Comparison of ENCODE assay signal across 9 cellular contexts in the genomic region with DNA sequence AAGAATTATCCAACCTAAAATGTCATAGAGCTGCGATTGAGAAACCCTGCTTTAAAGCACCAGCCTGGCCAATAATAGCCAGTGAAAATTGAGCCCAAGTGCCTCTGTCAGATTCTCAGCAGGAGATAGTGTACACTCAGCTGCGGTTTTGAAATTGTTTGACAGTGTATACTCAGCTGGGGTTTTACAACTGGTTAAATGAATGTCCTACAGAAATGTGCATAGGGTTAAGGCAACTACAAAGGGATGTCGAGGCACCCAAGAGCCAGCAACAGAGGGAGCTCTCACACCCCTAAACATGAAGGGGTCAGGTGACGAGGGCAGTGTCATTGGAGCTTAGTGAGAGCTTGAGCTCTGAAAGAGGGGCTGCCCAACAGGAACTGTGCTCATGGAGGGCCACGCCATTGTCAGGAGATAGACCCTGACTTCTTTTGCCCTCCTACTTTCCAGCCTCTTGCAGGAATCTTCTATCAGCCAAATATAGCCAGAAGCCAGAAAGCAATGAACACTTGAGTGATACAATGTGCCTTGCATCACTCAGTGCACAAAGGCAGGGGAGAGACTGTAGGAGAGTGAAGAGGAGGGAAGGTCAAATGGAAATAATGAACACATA. TPM values are rescaled to one million over a fixed set of nuclear protein-coding genes. Genes with fewer than 3 reads are reported as not detected.
DNase-seq lines count a peak whose midpoint lies in the region; ATAC-seq and TF ChIP-seq lines count a peak whose summit lies in the region.
"Had no signal": no experiment of that assay in that cellular context is flagged by ENCODE, and none has a peak within 500 bp of the region (broad histone marks: within the 10 kb centered on the region; RNA-seq: fewer than 3 reads in every experiment).

No MANE protein-coding gene starts in this region.

- no peaks in the 10 kb centered on the region for H3K79me2 ChIP-seq in PC-3 (ENCODE audit: low read length)

- no peak overlapping the region for H2AFZ ChIP-seq in PC-3 (ENCODE audit: low read length)

- no peaks in the 10 kb centered on the region for H4K20me1 ChIP-seq in PC-3 (ENCODE audit: low read length)

- ATAC-seq in HG03342 (IDR thresholded peaks at IDR 0.05; ENCODE audit: unreplicated experiment), result peak; percentile 68
- peak; percentile 92 for ATAC-seq in PC-3
- peak; percentile 99 for ATAC-seq in stimulated activated naive CD8-positive, alpha-beta T cell treated with anti-CD3 and anti-CD28 coated beads, Interleukin-15, amount 100 ng/mL, for 72 hours
- no peak for ATAC-seq in HG02970 (IDR thresholded peaks at IDR 0.05; ENCODE audit: low FRiP score, unreplicated experiment)
- ATAC-seq in gastrocnemius medialis, result no peak

- H3K9me3 ChIP-seq in PC-3 (ENCODE audit: low read length) (no peaks in the 10 kb centered on the region), gastrocnemius medialis (no peaks in the 10 kb centered on the region)

- H3K9ac ChIP-seq in PC-3 (ENCODE audit: low read length), result no peak overlapping the region

- no peaks in the 10 kb centered on the region for H3K36me3 Mint-ChIP-seq in activated naive CD4-positive, alpha-beta T cell treated with anti-CD3 and anti-CD28 coated beads, Interleukin-2, amount 10 ng/mL, durations not matched to agents 7 days and 5 days

- CTCF ChIA-PET in PC-3 (lab: Charles Lee), result no interaction called here
- CTCF ChIA-PET in activated naive CD4-positive, alpha-beta T cell treated with anti-CD3 and anti-CD28 coated beads, Interleukin-2, amount 10 ng/mL, durations not matched to agents 7 days and 5 days (lab: Charles Lee), result interaction anchor here (0.6 to 4.2 kb wide), 17 partner anchors 8 to 427 kb away, joined by 3 to 37 read pairs (median 5); partner anchors contain the start of genes BOLA3 and STAMBP

- no peak overlapping the region for H3K27ac Mint-ChIP-seq in activated naive CD4-positive, alpha-beta T cell treated with anti-CD3 and anti-CD28 coated beads, Interleukin-2, amount 10 ng/mL, durations not matched to agents 7 days and 5 days
- H3K27ac Mint-ChIP-seq in stimulated activated naive CD8-positive, alpha-beta T cell treated with anti-CD3 and anti-CD28 coated beads, Interleukin-15, amount 100 ng/mL, for 72 hours, result no peak overlapping the region

- in situ Hi-C loops in gastrocnemius medialis (cut with MboI; ENCODE audit: low sequenced_read_pairs in 4 of 4), result no loop called here

- intact Hi-C loops in PC-3 (cut with micrococcal nuclease), result no loop called here
- intact Hi-C loops in gastrocnemius medialis (cut with DNase I; ENCODE audit: low total_unique reads), result no loop called here

- no peak overlapping the region for H3K4me3 Mint-ChIP-seq in activated naive CD4-positive, alpha-beta T cell treated with anti-CD3 and anti-CD28 coated beads, Interleukin-2, amount 10 ng/mL, durations not matched to agents 7 days and 5 days
- H3K4me3 Mint-ChIP-seq in stimulated activated naive CD8-positive, alpha-beta T cell treated with anti-CD3 and anti-CD28 coated beads, Interleukin-15, amount 100 ng/mL, for 72 hours, result peak overlapping the region in 1 of 2 donors; percentile 6
- H3K4me3 Mint-ChIP-seq: neural crest cell had no signal

- no peak for TF ChIP-seq POLR2A in gastrocnemius medialis (IDR thresholded peaks at IDR 0.05)

- TF ChIP-seq CTCF in GM06990 (IDR thresholded peaks at IDR 0.05; ENCODE audit: insufficient read depth, low read length, poor library complexity, severe bottlenecking) (peak; percentile 68), PC-3 (conservative IDR thresholded peaks at IDR 0.05; ENCODE audit: low read depth, low read length) (peak; percentile 42), gastrocnemius medialis (IDR thresholded peaks at IDR 0.05 in 4 of 5, conservative IDR thresholded peaks at IDR 0.05 in 1 of 5) (no peak)

- H3K4me1 ChIP-seq in PC-3 (ENCODE audit: insufficient read depth, low read length), result no peaks in the 10 kb centered on the region
- H3K4me1 ChIP-seq in gastrocnemius medialis, result no peaks in the 10 kb centered on the region

- BruUV-seq in PC-3 (replicated peaks; lab: Mats Ljungman, UMichigan), result no TSS peak

- H3K4me2 ChIP-seq in PC-3 (ENCODE audit: low read length), result no peak overlapping the region

- H3K27me3 Mint-ChIP-seq in activated naive CD4-positive, alpha-beta T cell treated with anti-CD3 and anti-CD28 coated beads, Interleukin-2, amount 10 ng/mL, durations not matched to agents 7 days and 5 days, result peaks cover 4% of the 10 kb centered on the region
- no peaks in the 10 kb centered on the region for H3K27me3 Mint-ChIP-seq in stimulated activated naive CD8-positive, alpha-beta T cell treated with anti-CD3 and anti-CD28 coated beads, Interleukin-15, amount 100 ng/mL, for 72 hours

- POLR2A ChIA-PET in PC-3 (lab: Charles Lee; ENCODE audit: unreplicated experiment), result no interaction called here

- no peaks in the 10 kb centered on the region for H3K9me3 Mint-ChIP-seq in activated naive CD4-positive, alpha-beta T cell treated with anti-CD3 and anti-CD28 coated beads, Interleukin-2, amount 10 ng/mL, durations not matched to agents 7 days and 5 days
- H3K9me3 Mint-ChIP-seq in stimulated activated naive CD8-positive, alpha-beta T cell treated with anti-CD3 and anti-CD28 coated beads, Interleukin-15, amount 100 ng/mL, for 72 hours, result no peaks in the 10 kb centered on the region
- H3K9me3 Mint-ChIP-seq: neural crest cell had no signal

- H3F3A ChIP-seq in PC-3 (ENCODE audit: low read length, unreplicated experiment), result no peaks in the 10 kb centered on the region

- no peaks in the 10 kb centered on the region for H3K4me1 Mint-ChIP-seq in activated naive CD4-positive, alpha-beta T cell treated with anti-CD3 and anti-CD28 coated beads, Interleukin-2, amount 10 ng/mL, durations not matched to agents 7 days and 5 days
- peaks cover 15% of the 10 kb centered on the region for H3K4me1 Mint-ChIP-seq in stimulated activated naive CD8-positive, alpha-beta T cell treated with anti-CD3 and anti-CD28 coated beads, Interleukin-15, amount 100 ng/mL, for 72 hours
- H3K4me1 Mint-ChIP-seq: neural crest cell had no signal

- H3K4me3 ChIP-seq in GM06990 (replicated peaks; ENCODE audit: low read depth, low read length) (no peak overlapping the region), PC-3 (ENCODE audit: low read length) (no peak overlapping the region), gastrocnemius medialis (no peak overlapping the region)

- no peaks in the 10 kb centered on the region for H3K27me3 ChIP-seq in GM06990 (replicated peaks; ENCODE audit: control insufficient read depth, insufficient read depth, low read length)
- no peaks in the 10 kb centered on the region for H3K27me3 ChIP-seq in PC-3 (ENCODE audit: low read length)
- H3K27me3 ChIP-seq in gastrocnemius medialis, result no peaks in the 10 kb centered on the region

- H3K27ac ChIP-seq in PC-3 (ENCODE audit: low read length) (no peak overlapping the region), gastrocnemius medialis (no peak overlapping the region)

- no peaks in the 10 kb centered on the region for H3K9me2 ChIP-seq in PC-3 (replicated peaks; ENCODE audit: low read length)

- DNase-seq in GM06990 (ENCODE audit: extremely low read depth, insufficient read length) (no peak), PC-3 (peak; percentile 46), left kidney (ENCODE audit: low read depth, low spot score) (peak; percentile 10), gastrocnemius medialis (no peak)
- peak; percentile 73 for DNase-seq in activated naive CD4-positive, alpha-beta T cell treated with anti-CD3 and anti-CD28 coated beads, Interleukin-2, amount 10 ng/mL, durations not matched to agents 7 days and 5 days
- DNase-seq in stimulated activated naive CD8-positive, alpha-beta T cell treated with anti-CD3 and anti-CD28 coated beads, Interleukin-15, amount 100 ng/mL, for 72 hours, result peak; percentile 55 to 64

- H3K36me3 ChIP-seq in GM06990 (ENCODE audit: control insufficient read depth, insufficient read depth, low read length) (no peaks in the 10 kb centered on the region), PC-3 (ENCODE audit: low read depth, low read length) (no peaks in the 10 kb centered on the region; the same call in 1 of the 2 replicates), gastrocnemius medialis (no peaks in the 10 kb centered on the region)

RNA-seq across cellular contexts. Expression of gene ACTG2, which starts 15.1 kb away (rescaled TPM):
- total RNA-seq in PC-3 (2014; rRNA removed), result 1.6 and 3.8 TPM in 2 replicates
- total RNA-seq in gastrocnemius medialis, result 1 to 10 TPM in 3 of 4 donors, under 1 TPM in 1; 0.41 to 3.1 (median 1.9) TPM
- total RNA-seq: neural crest cell had no signal

RNA-seq across cellular contexts. Expression of gene DGUOK, which starts 18.7 kb away (rescaled TPM):
- total RNA-seq in PC-3 (2014; rRNA removed) (42.2 and 61.3 TPM in 2 replicates), gastrocnemius medialis (10 to 100 TPM; 10.2 to 25.2 (median 20.3) TPM)

Comparison
In these comparisons a context has a peak if more than half of its experiments do, and no peak if none do; other contexts are left out.
1. DNase-seq: peak in PC-3 (single experiment), activated naive CD4-positive, alpha-beta T cell treated with anti-CD3 and anti-CD28 coated beads, Interleukin-2, amount 10 ng/mL, durations not matched to agents 7 days and 5 days (single experiment), left kidney (single experiment) and stimulated activated naive CD8-positive, alpha-beta T cell treated with anti-CD3 and anti-CD28 coated beads, Interleukin-15, amount 100 ng/mL, for 72 hours (2 of 2); none in GM06990 (single experiment) and gastrocnemius medialis (0 of 2).
2. CTCF ChIP-seq: peak in GM06990 (single experiment) and PC-3 (single experiment); none in gastrocnemius medialis (0 of 5).
3. ATAC-seq: peak in HG03342 (single experiment), PC-3 (single experiment) and stimulated activated naive CD8-positive, alpha-beta T cell treated with anti-CD3 and anti-CD28 coated beads, Interleukin-15, amount 100 ng/mL, for 72 hours (single experiment); none in HG02970 (single experiment) and gastrocnemius medialis (0 of 2).